2 cellular contexts compared by ENCODE assay signal in the genomic region with DNA sequence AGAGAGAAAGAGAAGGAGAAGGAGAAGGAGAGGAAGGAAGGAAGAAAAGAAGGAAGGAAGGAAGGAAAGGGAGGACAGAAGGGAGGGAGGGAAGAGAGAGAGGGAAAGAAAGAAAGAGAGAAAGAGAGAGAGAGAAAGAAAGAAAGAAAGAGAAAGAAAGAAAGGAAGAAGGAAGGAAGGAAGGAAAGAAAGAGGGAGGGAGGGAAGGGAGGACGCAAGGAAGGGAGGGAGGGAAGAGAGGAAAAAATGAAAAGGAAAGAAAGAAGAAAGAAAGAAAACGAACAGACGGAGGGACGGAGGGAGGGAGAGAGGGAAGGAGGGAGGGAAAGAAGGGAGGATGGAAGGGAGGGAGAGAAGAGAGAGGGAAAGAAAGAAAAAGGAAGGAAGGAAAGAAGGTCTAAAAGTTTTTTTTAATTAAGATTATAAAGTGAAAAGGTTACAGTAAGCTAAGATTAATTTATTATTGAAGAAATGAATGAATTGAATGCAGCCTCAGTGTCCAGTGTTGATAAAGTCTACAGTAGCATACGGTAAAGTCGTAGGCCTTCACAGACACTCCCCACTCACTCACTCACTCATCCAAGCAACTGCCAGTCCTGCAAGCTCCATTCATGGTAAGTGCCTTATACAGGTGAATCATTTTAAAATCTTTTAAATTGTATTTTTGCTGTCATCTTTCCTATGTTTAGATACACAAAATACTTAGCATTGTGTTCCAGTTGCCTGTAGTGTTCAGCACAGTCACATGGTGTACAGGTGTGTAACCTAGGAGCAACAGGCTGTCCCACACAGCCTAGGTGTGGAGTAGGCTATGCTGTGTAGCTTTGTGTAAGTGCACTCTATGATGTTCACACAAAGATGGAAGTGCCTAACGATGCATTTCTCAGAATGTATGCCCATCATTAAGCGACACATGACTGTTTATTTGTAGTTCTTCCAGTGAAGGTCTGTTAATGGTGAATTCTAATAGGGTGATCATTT.
TF ChIP-seq lines count a peak whose summit lies in the region.

No MANE protein-coding gene starts in this region.

TF ChIP-seq in GM23338, 12 proteins besides CTCF, POLR2A, EP300 and RAD21:
- TF ChIP-seq ZNF331 (CRISPR knock-in tag; IDR thresholded peaks at IDR 0.05; ENCODE audit: low read depth) = no peak
- no peak for TF ChIP-seq NANOG (IDR thresholded peaks at IDR 0.05; ENCODE audit: borderline replicate concordance)
- TF ChIP-seq, protein P1, sequence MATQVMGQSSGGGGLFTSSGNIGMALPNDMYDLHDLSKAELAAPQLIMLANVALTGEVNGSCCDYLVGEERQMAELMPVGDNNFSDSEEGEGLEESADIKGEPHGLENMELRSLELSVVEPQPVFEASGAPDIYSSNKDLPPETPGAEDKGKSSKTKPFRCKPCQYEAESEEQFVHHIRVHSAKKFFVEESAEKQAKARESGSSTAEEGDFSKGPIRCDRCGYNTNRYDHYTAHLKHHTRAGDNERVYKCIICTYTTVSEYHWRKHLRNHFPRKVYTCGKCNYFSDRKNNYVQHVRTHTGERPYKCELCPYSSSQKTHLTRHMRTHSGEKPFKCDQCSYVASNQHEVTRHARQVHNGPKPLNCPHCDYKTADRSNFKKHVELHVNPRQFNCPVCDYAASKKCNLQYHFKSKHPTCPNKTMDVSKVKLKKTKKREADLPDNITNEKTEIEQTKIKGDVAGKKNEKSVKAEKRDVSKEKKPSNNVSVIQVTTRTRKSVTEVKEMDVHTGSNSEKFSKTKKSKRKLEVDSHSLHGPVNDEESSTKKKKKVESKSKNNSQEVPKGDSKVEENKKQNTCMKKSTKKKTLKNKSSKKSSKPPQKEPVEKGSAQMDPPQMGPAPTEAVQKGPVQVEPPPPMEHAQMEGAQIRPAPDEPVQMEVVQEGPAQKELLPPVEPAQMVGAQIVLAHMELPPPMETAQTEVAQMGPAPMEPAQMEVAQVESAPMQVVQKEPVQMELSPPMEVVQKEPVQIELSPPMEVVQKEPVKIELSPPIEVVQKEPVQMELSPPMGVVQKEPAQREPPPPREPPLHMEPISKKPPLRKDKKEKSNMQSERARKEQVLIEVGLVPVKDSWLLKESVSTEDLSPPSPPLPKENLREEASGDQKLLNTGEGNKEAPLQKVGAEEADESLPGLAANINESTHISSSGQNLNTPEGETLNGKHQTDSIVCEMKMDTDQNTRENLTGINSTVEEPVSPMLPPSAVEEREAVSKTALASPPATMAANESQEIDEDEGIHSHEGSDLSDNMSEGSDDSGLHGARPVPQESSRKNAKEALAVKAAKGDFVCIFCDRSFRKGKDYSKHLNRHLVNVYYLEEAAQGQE (IDR thresholded peaks at IDR 0.05; ENCODE audit: unreplicated experiment) = no peak
- no peak for TF ChIP-seq STAT1 (IDR thresholded peaks at IDR 0.05; ENCODE audit: unreplicated experiment)
- TF ChIP-seq EZH2 (IDR thresholded peaks at IDR 0.05; ENCODE audit: low read depth, unreplicated experiment) = no peak
- no peak for TF ChIP-seq CREB1 (CRISPR knock-in tag; IDR thresholded peaks at IDR 0.05; ENCODE audit: low read depth)
- TF ChIP-seq, protein P2, sequence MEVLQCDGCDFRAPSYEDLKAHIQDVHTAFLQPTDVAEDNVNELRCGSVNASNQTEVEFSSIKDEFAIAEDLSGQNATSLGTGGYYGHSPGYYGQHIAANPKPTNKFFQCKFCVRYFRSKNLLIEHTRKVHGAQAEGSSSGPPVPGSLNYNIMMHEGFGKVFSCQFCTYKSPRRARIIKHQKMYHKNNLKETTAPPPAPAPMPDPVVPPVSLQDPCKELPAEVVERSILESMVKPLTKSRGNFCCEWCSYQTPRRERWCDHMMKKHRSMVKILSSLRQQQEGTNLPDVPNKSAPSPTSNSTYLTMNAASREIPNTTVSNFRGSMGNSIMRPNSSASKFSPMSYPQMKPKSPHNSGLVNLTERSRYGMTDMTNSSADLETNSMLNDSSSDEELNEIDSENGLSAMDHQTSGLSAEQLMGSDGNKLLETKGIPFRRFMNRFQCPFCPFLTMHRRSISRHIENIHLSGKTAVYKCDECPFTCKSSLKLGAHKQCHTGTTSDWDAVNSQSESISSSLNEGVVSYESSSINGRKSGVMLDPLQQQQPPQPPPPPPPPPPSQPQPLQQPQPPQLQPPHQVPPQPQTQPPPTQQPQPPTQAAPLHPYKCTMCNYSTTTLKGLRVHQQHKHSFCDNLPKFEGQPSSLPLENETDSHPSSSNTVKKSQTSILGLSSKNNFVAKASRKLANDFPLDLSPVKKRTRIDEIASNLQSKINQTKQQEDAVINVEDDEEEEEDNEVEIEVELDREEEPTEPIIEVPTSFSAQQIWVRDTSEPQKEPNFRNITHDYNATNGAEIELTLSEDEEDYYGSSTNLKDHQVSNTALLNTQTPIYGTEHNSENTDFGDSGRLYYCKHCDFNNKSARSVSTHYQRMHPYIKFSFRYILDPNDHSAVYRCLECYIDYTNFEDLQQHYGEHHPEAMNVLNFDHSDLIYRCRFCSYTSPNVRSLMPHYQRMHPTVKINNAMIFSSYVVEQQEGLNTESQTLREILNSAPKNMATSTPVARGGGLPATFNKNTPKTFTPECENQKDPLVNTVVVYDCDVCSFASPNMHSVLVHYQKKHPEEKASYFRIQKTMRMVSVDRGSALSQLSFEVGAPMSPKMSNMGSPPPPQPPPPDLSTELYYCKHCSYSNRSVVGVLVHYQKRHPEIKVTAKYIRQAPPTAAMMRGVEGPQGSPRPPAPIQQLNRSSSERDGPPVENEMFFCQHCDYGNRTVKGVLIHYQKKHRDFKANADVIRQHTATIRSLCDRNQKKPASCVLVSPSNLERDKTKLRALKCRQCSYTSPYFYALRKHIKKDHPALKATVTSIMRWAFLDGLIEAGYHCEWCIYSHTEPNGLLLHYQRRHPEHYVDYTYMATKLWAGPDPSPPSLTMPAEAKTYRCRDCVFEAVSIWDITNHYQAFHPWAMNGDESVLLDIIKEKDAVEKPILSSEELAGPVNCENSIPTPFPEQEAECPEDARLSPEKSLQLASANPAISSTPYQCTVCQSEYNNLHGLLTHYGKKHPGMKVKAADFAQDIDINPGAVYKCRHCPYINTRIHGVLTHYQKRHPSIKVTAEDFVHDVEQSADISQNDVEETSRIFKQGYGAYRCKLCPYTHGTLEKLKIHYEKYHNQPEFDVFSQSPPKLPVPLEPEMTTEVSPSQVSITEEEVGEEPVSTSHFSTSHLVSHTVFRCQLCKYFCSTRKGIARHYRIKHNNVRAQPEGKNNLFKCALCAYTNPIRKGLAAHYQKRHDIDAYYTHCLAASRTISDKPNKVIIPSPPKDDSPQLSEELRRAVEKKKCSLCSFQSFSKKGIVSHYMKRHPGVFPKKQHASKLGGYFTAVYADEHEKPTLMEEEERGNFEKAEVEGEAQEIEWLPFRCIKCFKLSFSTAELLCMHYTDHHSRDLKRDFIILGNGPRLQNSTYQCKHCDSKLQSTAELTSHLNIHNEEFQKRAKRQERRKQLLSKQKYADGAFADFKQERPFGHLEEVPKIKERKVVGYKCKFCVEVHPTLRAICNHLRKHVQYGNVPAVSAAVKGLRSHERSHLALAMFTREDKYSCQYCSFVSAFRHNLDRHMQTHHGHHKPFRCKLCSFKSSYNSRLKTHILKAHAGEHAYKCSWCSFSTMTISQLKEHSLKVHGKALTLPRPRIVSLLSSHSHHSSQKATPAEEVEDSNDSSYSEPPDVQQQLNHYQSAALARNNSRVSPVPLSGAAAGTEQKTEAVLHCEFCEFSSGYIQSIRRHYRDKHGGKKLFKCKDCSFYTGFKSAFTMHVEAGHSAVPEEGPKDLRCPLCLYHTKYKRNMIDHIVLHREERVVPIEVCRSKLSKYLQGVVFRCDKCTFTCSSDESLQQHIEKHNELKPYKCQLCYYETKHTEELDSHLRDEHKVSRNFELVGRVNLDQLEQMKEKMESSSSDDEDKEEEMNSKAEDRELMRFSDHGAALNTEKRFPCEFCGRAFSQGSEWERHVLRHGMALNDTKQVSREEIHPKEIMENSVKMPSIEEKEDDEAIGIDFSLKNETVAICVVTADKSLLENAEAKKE (CRISPR knock-in tag; IDR thresholded peaks at IDR 0.05) = no peak
- no peak for TF ChIP-seq POLR2AphosphoS5 (IDR thresholded peaks at IDR 0.05; ENCODE audit: low read depth)
- TF ChIP-seq ZNF114 (CRISPR knock-in tag; IDR thresholded peaks at IDR 0.05) = no peak
- no peak for TF ChIP-seq JUNB (IDR thresholded peaks at IDR 0.05; ENCODE audit: unreplicated experiment)

TF ChIP-seq in K562, 482 proteins besides CTCF, POLR2A, EP300 and RAD21:
- TF ChIP-seq MTA1 (IDR thresholded peaks at IDR 0.05; ENCODE audit: borderline replicate concordance) (peak; percentile 72; the same call in 1 of the 2 replicates), MIER1 (IDR thresholded peaks at IDR 0.05; ENCODE audit: low read depth) (peak; percentile 43; the same call in 1 of the 2 replicates), MYBL2 (IDR thresholded peaks at IDR 0.05; ENCODE audit: low read depth) (0 out of 2 replicates have a peak, but pooled peaks have one; percentile 8), MYBL2 (CRISPR knock-in tag; IDR thresholded peaks at IDR 0.05; ENCODE audit: borderline replicate concordance) (no peak), HOXB6 (CRISPR knock-in tag; IDR thresholded peaks at IDR 0.05; ENCODE audit: borderline replicate concordance) (no peak), HDAC1 (IDR thresholded peaks at IDR 0.05) (0 out of 4 replicates have a peak, but pooled peaks of 1 of the 2 experiments have one; percentile 23), DPF2 (IDR thresholded peaks at IDR 0.05) (peak; percentile 37; the same call in 1 of the 2 replicates), KAT7 (CRISPR knock-in tag; IDR thresholded peaks at IDR 0.05; ENCODE audit: borderline replicate concordance) (no peak)
- TF ChIP-seq, protein P3, sequence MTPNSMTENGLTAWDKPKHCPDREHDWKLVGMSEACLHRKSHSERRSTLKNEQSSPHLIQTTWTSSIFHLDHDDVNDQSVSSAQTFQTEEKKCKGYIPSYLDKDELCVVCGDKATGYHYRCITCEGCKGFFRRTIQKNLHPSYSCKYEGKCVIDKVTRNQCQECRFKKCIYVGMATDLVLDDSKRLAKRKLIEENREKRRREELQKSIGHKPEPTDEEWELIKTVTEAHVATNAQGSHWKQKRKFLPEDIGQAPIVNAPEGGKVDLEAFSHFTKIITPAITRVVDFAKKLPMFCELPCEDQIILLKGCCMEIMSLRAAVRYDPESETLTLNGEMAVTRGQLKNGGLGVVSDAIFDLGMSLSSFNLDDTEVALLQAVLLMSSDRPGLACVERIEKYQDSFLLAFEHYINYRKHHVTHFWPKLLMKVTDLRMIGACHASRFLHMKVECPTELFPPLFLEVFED (CRISPR knock-in tag; conservative IDR thresholded peaks at IDR 0.05) = 0 out of 2 replicates have a peak, but pooled peaks have one; percentile 18
- TF ChIP-seq, protein P4, sequence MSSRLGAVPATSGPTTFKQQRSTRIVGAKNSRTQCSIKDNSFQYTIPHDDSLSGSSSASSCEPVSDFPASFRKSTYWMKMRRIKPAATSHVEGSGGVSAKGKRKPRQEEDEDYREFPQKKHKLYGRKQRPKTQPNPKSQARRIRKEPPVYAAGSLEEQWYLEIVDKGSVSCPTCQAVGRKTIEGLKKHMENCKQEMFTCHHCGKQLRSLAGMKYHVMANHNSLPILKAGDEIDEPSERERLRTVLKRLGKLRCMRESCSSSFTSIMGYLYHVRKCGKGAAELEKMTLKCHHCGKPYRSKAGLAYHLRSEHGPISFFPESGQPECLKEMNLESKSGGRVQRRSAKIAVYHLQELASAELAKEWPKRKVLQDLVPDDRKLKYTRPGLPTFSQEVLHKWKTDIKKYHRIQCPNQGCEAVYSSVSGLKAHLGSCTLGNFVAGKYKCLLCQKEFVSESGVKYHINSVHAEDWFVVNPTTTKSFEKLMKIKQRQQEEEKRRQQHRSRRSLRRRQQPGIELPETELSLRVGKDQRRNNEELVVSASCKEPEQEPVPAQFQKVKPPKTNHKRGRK (tag; IDR thresholded peaks at IDR 0.05) = peak; percentile 98
- TF ChIP-seq, protein P5, sequence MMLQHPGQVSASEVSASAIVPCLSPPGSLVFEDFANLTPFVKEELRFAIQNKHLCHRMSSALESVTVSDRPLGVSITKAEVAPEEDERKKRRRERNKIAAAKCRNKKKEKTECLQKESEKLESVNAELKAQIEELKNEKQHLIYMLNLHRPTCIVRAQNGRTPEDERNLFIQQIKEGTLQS (IDR thresholded peaks at IDR 0.05) = 0 out of 2 replicates have a peak, but pooled peaks have one; percentile 8
- TF ChIP-seq, protein P5 (CRISPR knock-in tag; conservative IDR thresholded peaks at IDR 0.05) = no peak
- TF ChIP-seq, protein P6, sequence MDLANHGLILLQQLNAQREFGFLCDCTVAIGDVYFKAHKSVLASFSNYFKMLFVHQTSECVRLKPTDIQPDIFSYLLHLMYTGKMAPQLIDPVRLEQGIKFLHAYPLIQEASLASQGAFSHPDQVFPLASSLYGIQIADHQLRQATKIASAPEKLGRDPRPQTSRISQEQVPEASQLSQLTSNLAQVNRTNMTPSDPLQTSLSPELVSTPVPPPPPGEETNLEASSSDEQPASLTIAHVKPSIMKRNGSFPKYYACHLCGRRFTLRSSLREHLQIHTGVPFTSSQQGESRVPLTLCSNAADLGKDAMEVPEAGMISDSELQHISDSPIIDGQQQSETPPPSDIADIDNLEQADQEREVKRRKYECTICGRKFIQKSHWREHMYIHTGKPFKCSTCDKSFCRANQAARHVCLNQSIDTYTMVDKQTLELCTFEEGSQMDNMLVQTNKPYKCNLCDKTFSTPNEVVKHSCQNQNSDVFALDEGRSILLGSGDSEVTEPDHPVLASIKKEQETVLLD (IDR thresholded peaks at IDR 0.05) = 0 out of 2 replicates have a peak, but pooled peaks have one; percentile 48
- TF ChIP-seq, protein P7, sequence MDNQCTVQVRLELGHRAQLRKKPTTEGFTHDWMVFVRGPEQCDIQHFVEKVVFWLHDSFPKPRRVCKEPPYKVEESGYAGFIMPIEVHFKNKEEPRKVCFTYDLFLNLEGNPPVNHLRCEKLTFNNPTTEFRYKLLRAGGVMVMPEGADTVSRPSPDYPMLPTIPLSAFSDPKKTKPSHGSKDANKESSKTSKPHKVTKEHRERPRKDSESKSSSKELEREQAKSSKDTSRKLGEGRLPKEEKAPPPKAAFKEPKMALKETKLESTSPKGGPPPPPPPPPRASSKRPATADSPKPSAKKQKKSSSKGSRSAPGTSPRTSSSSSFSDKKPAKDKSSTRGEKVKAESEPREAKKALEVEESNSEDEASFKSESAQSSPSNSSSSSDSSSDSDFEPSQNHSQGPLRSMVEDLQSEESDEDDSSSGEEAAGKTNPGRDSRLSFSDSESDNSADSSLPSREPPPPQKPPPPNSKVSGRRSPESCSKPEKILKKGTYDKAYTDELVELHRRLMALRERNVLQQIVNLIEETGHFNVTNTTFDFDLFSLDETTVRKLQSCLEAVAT (IDR thresholded peaks at IDR 0.05) = 0 out of 4 replicates have a peak, but pooled peaks of 1 of the 2 experiments have one; percentile 21
- TF ChIP-seq, protein P8, sequence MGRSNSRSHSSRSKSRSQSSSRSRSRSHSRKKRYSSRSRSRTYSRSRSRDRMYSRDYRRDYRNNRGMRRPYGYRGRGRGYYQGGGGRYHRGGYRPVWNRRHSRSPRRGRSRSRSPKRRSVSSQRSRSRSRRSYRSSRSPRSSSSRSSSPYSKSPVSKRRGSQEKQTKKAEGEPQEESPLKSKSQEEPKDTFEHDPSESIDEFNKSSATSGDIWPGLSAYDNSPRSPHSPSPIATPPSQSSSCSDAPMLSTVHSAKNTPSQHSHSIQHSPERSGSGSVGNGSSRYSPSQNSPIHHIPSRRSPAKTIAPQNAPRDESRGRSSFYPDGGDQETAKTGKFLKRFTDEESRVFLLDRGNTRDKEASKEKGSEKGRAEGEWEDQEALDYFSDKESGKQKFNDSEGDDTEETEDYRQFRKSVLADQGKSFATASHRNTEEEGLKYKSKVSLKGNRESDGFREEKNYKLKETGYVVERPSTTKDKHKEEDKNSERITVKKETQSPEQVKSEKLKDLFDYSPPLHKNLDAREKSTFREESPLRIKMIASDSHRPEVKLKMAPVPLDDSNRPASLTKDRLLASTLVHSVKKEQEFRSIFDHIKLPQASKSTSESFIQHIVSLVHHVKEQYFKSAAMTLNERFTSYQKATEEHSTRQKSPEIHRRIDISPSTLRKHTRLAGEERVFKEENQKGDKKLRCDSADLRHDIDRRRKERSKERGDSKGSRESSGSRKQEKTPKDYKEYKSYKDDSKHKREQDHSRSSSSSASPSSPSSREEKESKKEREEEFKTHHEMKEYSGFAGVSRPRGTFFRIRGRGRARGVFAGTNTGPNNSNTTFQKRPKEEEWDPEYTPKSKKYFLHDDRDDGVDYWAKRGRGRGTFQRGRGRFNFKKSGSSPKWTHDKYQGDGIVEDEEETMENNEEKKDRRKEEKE (IDR thresholded peaks at IDR 0.05; ENCODE audit: borderline replicate concordance in 1 of 2, control insufficient read depth in 1 of 2, low read depth in 2 of 2, low read length in 1 of 2) = no peak
